ENCODE assay signal across 20 cellular contexts in genomic region chr11:12306830-12307229, GRCh38.
DNase-seq lines count a peak whose midpoint lies in the region; ATAC-seq, FAIRE-seq and TF ChIP-seq lines count a peak whose summit lies in the region.
"Had no signal": no experiment of that assay in that cellular context is flagged by ENCODE, and none has a peak within 500 bp of the region (broad histone marks: within the 10 kb centered on the region; RNA-seq: fewer than 3 reads in every experiment).

No MANE protein-coding gene starts in this region.

- intact Hi-C loops in left ventricle myocardium superior (cut with micrococcal nuclease), result no loop called here

- FAIRE-seq in G401.6 (lab: Jason Lieb, UNC), result peak; percentile 6
- FAIRE-seq: D721Med, GM12891, GM18507 had no signal

- H3K9ac ChIP-seq in Karpas-422 (ENCODE audit: low read length), result no peak overlapping the region
- H3K9ac ChIP-seq: BLaER1 had no signal

- H2AFZ ChIP-seq in Karpas-422 (ENCODE audit: low read length), result peak overlapping the region; percentile 7; the same call in 1 of the 2 replicates

- no peaks in the 10 kb centered on the region for H3K9me2 ChIP-seq in Karpas-422 (replicated peaks; ENCODE audit: insufficient read depth, low read length)

- H3K36me3 ChIP-seq in right atrium auricular region, result no peaks in the 10 kb centered on the region
- H3K36me3 ChIP-seq in Karpas-422 (ENCODE audit: insufficient read depth, low read length), result peaks cover 4% of the 10 kb centered on the region; the same call in 1 of the 2 replicates
- H3K36me3 ChIP-seq: BLaER1 had no signal

- DNase-seq in left ventricle myocardium superior (no peak), right atrium auricular region (ENCODE audit: low spot score) (no peak), Karpas-422 (no peak), foreskin fibroblast (no peak)
- DNase-seq: CD4-positive, alpha-beta T cell; CD8-positive, alpha-beta memory T cell; DMS 273 treated with DMSO at 0.1 percent for 48 hours; DMS79; EL; GF-D8; GOT3; H7; HCEC 1CT had no signal

- peak; percentile 70 for ATAC-seq in left ventricle myocardium superior
- ATAC-seq in GM19463 (IDR thresholded peaks at IDR 0.05; ENCODE audit: unreplicated experiment), result no peak

- H3K27ac ChIP-seq in right atrium auricular region, result no peak overlapping the region
- no peak overlapping the region for H3K27ac ChIP-seq in Karpas-422 (ENCODE audit: low read length)
- H3K27ac ChIP-seq: BLaER1, C4-2B had no signal

- H4K20me1 ChIP-seq in Karpas-422 (ENCODE audit: insufficient read depth, low read depth, low read length), result no peaks in the 10 kb centered on the region
- H4K20me1 ChIP-seq: BLaER1 had no signal

- no peaks in the 10 kb centered on the region for H3K79me2 ChIP-seq in Karpas-422 (ENCODE audit: low read length)

- no peak overlapping the region for H3K4me3 ChIP-seq in right atrium auricular region
- no peak overlapping the region for H3K4me3 ChIP-seq in Karpas-422 (ENCODE audit: low read length)
- H3K4me3 ChIP-seq in foreskin fibroblast (ENCODE audit: low read depth in 1 of 2, low read length in 2 of 2), result no peak overlapping the region
- H3K4me3 ChIP-seq: BLaER1 had no signal

- no peaks in the 10 kb centered on the region for H3K4me1 ChIP-seq in right atrium auricular region
- peaks cover 11% of the 10 kb centered on the region for H3K4me1 ChIP-seq in Karpas-422 (ENCODE audit: low read length)
- H3K4me1 ChIP-seq: BLaER1 had no signal

- H3K9me3 ChIP-seq in right atrium auricular region (no peaks in the 10 kb centered on the region), Karpas-422 (ENCODE audit: low read length) (peaks cover 3% of the 10 kb centered on the region; the same call in 1 of the 2 replicates)
- H3K9me3 ChIP-seq: BLaER1 had no signal

- H3K4me2 ChIP-seq in Karpas-422 (ENCODE audit: low read depth, low read length, poor library complexity, severe bottlenecking), result no peak overlapping the region
- H3K4me2 ChIP-seq: BLaER1 had no signal

- no peaks in the 10 kb centered on the region for H3K27me3 ChIP-seq in right atrium auricular region
- no peaks in the 10 kb centered on the region for H3K27me3 ChIP-seq in Karpas-422 (ENCODE audit: low read length)
- H3K27me3 ChIP-seq: BLaER1 had no signal

- TF ChIP-seq CTCF in right atrium auricular region (IDR thresholded peaks at IDR 0.05) (no peak), foreskin fibroblast (IDR thresholded peaks at IDR 0.05; ENCODE audit: low read depth, low read length) (no peak)
